In genomic region chr1:244651956-244652698, GRCh38 we compare ENCODE assay signal across 8 cellular contexts. TPM values are rescaled to one million over a fixed set of nuclear protein-coding genes. Genes with fewer than 3 reads are reported as not detected.
DNase-seq lines count a peak whose midpoint lies in the region; ATAC-seq, FAIRE-seq and TF ChIP-seq lines count a peak whose summit lies in the region.

No MANE protein-coding gene starts in this region.

- TF ChIP-seq RAD21 in A549 (conservative IDR thresholded peaks at IDR 0.05 in 1 of 2, IDR thresholded peaks at IDR 0.05 in 1 of 2) = no peak

- no peak for DNase-seq in A549 (ENCODE audit: low read depth in 1 of 2, low spot score in 1 of 2)
- DNase-seq in caudate nucleus (lab: John Stamatoyannopoulos, UW) = peak in 18 of 61 donors; percentile 13 to 66 (median 41)
- no peak for DNase-seq in DMS53 (lab: John Stamatoyannopoulos, UW)
- no peak for DNase-seq in NCI-H2196 treated with DMSO at 0.1 percent for 48 hours (lab: John Stamatoyannopoulos, UW; ENCODE audit: unreplicated experiment)
- no peak for DNase-seq in activated effector memory CD4-positive, alpha-beta T cell treated with Interleukin-2 at 50 U/mL for 16 hours
- DNase-seq in activated CD8-positive, alpha-beta memory T cell treated with anti-CD3 and anti-CD28 coated beads, Interleukin-2, amount 50 U/mL, for 4 hours = no peak

- FAIRE-seq in A549 (lab: Jason Lieb, UNC) = no peak

- peak; percentile 65 for TF ChIP-seq POLR2A in A549 (IDR thresholded peaks at IDR 0.05; ENCODE audit: low read length)

- 0 out of 6 replicates have a peak, but pooled peaks of 1 of the 2 experiments have one; percentile 2 for ATAC-seq in A549

- no peak for TF ChIP-seq EP300 in A549 (IDR thresholded peaks at IDR 0.05)

- no peaks in the 10 kb centered on the region for H3K27me3 ChIP-seq in HUES64 (ENCODE audit: insufficient read depth, low read length)
- no peaks in the 10 kb centered on the region for H3K27me3 ChIP-seq in muscle layer of colon (ENCODE audit: control insufficient read depth in 1 of 2, insufficient read depth in 2 of 2, low read length in 2 of 2)

- peaks cover 3% of the 10 kb centered on the region for H3K36me3 ChIP-seq in HUES64 (ENCODE audit: insufficient read depth, low read length)
- H3K36me3 ChIP-seq in muscle layer of colon (ENCODE audit: insufficient read depth, low read length) = no peaks in the 10 kb centered on the region

- no peak for TF ChIP-seq CTCF in A549 (IDR thresholded peaks at IDR 0.05)

- 40% methylated on average over 18 of the region's 18 CpGs for WGBS in A549 (ENCODE audit: missing lambda C conversion rate)
- 15% methylated on average over 18 of the region's 18 CpGs for WGBS in HUES64

- POLR2A ChIA-PET in A549 (lab: Yijun Ruan, JAX) = interaction anchor here (0.6 to 1.8 kb wide), 6 partner anchors 52 to 398 kb away, joined by 3 to 7 read pairs (median 4); partner anchors contain the start of genes CATSPERE and COX20

- H3K4me2 ChIP-seq in A549 = peak overlapping the region; percentile 80

- H3K4me3 ChIP-seq in A549 = peak overlapping the region; percentile 45
- H3K4me3 ChIP-seq in HUES64 (ENCODE audit: low read length) = peak overlapping the region; percentile 76
- peak overlapping the region; percentile 45 to 95 for H3K4me3 ChIP-seq in muscle layer of colon (ENCODE audit: low read depth in 1 of 2, low read length in 2 of 2)

- H3K4me1 ChIP-seq in A549 (peaks cover 13% of the 10 kb centered on the region; the same call in 2 of the 3 replicates), HUES64 (ENCODE audit: insufficient read depth, low read length) (peaks cover 39% of the 10 kb centered on the region), muscle layer of colon (ENCODE audit: insufficient read depth, low read length) (peaks cover 28% of the 10 kb centered on the region)

- H3K9me3 ChIP-seq in A549 (no peaks in the 10 kb centered on the region), HUES64 (ENCODE audit: insufficient read depth, low read depth, low read length) (no peaks in the 10 kb centered on the region), muscle layer of colon (ENCODE audit: low read length) (no peaks in the 10 kb centered on the region)

- CTCF ChIA-PET in A549 (lab: Yijun Ruan, JAX) = interaction anchor here (0.6 to 2.3 kb wide), 4 partner anchors 12 to 149 kb away, joined by 3 to 10 read pairs (median 6); no protein-coding TSS in a partner anchor

- H3K9ac ChIP-seq in HUES64 (ENCODE audit: low read depth, low read length) (peak overlapping the region; percentile 63), muscle layer of colon (ENCODE audit: low read length) (peak overlapping the region; percentile 79)

- H3K27ac ChIP-seq in A549 (peak overlapping the region; percentile 65 to 83), HUES64 (ENCODE audit: low read depth, low read length) (peak overlapping the region; percentile 87), caudate nucleus (ENCODE audit: low read depth, low read length) (peak overlapping the region; percentile 93), muscle layer of colon (ENCODE audit: low read depth, low read length) (peak overlapping the region; percentile 45)

TF ChIP-seq in A549, 52 proteins besides CTCF, POLR2A, EP300 and RAD21:
- no peak for TF ChIP-seq RARB (CRISPR knock-in tag; IDR thresholded peaks at IDR 0.05)
- TF ChIP-seq TFCP2L1 (CRISPR knock-in tag; IDR thresholded peaks at IDR 0.05) = peak; percentile 72; the same call in 1 of the 2 replicates

RNA-seq across cellular contexts. Expression of gene DESI2, which starts 0.8 kb away (rescaled TPM):
- polyA plus RNA-seq in A549 (2011; rRNA removed) = 48.4 and 57.8 TPM in 2 replicates
- 12.7 and 15.5 TPM in 2 replicates for polyA plus RNA-seq in A549 (2012; cell fraction: cytosol; rRNA removed)
- 10.3 and 11.8 TPM in 2 replicates for polyA plus RNA-seq in A549 (2012; cell fraction: nucleus; rRNA removed)
- polyA plus RNA-seq in A549 (2017; fragmentation: RNase III; extraction: RNeasy Plus Mini Kit Qiagen cat#74134 plus additional on column Dnase treatment) = 27.4 to 29.3 TPM (median 28.0 TPM) in 3 replicates
- 30.8 and 32.2 TPM in 2 replicates for polyA minus RNA-seq in A549 (2011; rRNA and poly(A)+ RNA removed)
- 67.4 TPM for polyA plus RNA-seq in HUES64 (2013, experiment 1 of 2)
- polyA plus RNA-seq in HUES64 (2013, experiment 2 of 2) = 63.7 TPM
